Comparison of ENCODE assay signal across 13 cellular contexts in the genomic region with DNA sequence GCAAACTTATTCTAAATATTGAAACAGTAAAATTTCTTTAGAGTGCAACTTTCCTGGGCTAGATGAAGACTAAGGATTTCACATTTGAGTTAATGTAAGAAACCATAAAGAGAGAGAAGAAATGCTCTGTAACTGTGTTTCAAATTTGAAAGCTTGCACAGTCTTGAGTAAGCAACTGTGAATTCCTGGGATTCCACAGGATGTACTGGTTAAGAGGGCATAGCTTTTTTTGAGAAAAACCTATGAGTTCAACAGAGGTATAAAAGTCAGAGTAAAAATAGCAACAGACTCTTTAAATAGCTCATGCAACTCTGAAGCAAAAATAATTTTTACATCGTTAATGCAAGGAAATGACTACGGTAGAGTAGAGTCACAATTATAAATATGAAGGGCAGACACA. TPM values are rescaled to one million over a fixed set of nuclear protein-coding genes. Genes with fewer than 3 reads are reported as not detected.
DNase-seq lines count a peak whose midpoint lies in the region; ATAC-seq and TF ChIP-seq lines count a peak whose summit lies in the region.
"Had no signal": no experiment of that assay in that cellular context is flagged by ENCODE, and none has a peak within 500 bp of the region (broad histone marks: within the 10 kb centered on the region; RNA-seq: fewer than 3 reads in every experiment).

No MANE protein-coding gene starts in this region.

- H3K79me2 ChIP-seq in SK-N-SH (ENCODE audit: insufficient read depth) = no peaks in the 10 kb centered on the region

- TF ChIP-seq CTCF in SK-N-SH (IDR thresholded peaks at IDR 0.05) = no peak
- no peak for TF ChIP-seq CTCF in esophagus muscularis mucosa (IDR thresholded peaks at IDR 0.05)

- H2AFZ ChIP-seq in SK-N-SH (ENCODE audit: low read depth) = peak overlapping the region; percentile 63; the same call in 1 of the 2 replicates

- no peak overlapping the region for H3K4me3 Mint-ChIP-seq in activated naive CD8-positive, alpha-beta T cell treated with anti-CD3 and anti-CD28 coated beads for 36 hours
- H3K4me3 Mint-ChIP-seq in activated naive CD8-positive, alpha-beta T cell treated with anti-CD3 and anti-CD28 coated beads, Interleukin-2, amount 50 U/mL, for 24 hours = no peak overlapping the region
- H3K4me3 Mint-ChIP-seq: B cell, type B pancreatic cell had no signal

- H3K4me1 ChIP-seq in SK-N-SH (ENCODE audit: control insufficient read depth in 1 of 2, insufficient read depth in 2 of 2, low read depth in 1 of 2, low read length in 1 of 2) (peaks cover 0 to 3% of the 10 kb centered on the region in 2 experiments; a peak in 1 of 4 replicates), esophagus muscularis mucosa (peaks cover 0 to 31% (median 6%) of the 10 kb centered on the region in 4 donors)

- H3K36me3 ChIP-seq in SK-N-SH (replicated peaks in 1 of 2; ENCODE audit: control insufficient read depth in 1 of 2, insufficient read depth in 2 of 2, low read length in 1 of 2) = no peaks in the 10 kb centered on the region
- H3K36me3 ChIP-seq in esophagus muscularis mucosa = no peaks in the 10 kb centered on the region

- intact Hi-C loops in esophagus muscularis mucosa (cut with DNase I) = no loop called here

- CTCF ChIA-PET in SK-N-SH (lab: Yijun Ruan, JAX) = no interaction called here
- CTCF ChIA-PET in HEK293T (lab: Yijun Ruan, JAX) = interaction anchor here (0.7 kb wide), 1 partner anchor 343 kb away, joined by 3 read pairs; no protein-coding TSS in a partner anchor

- H3K9me3 Mint-ChIP-seq in activated naive CD8-positive, alpha-beta T cell treated with anti-CD3 and anti-CD28 coated beads for 36 hours = no peaks in the 10 kb centered on the region
- no peaks in the 10 kb centered on the region for H3K9me3 Mint-ChIP-seq in activated naive CD8-positive, alpha-beta T cell treated with anti-CD3 and anti-CD28 coated beads, Interleukin-2, amount 50 U/mL, for 24 hours
- H3K9me3 Mint-ChIP-seq: type B pancreatic cell had no signal

- H3F3A ChIP-seq in SK-N-SH (replicated peaks; ENCODE audit: insufficient read depth) = no peaks in the 10 kb centered on the region

- no peaks in the 10 kb centered on the region for H3K36me3 Mint-ChIP-seq in activated naive CD8-positive, alpha-beta T cell treated with anti-CD3 and anti-CD28 coated beads for 36 hours
- no peaks in the 10 kb centered on the region for H3K36me3 Mint-ChIP-seq in activated naive CD8-positive, alpha-beta T cell treated with anti-CD3 and anti-CD28 coated beads, Interleukin-2, amount 50 U/mL, for 24 hours (ENCODE audit: low read depth)
- H3K36me3 Mint-ChIP-seq: type B pancreatic cell had no signal

- no peaks in the 10 kb centered on the region for H3K9me2 ChIP-seq in SK-N-SH

- H3K4me1 Mint-ChIP-seq in activated naive CD8-positive, alpha-beta T cell treated with anti-CD3 and anti-CD28 coated beads for 36 hours = peaks cover 6% of the 10 kb centered on the region
- H3K4me1 Mint-ChIP-seq in activated naive CD8-positive, alpha-beta T cell treated with anti-CD3 and anti-CD28 coated beads, Interleukin-2, amount 50 U/mL, for 24 hours = peaks cover 6% of the 10 kb centered on the region
- H3K4me1 Mint-ChIP-seq: B cell had no signal

- peaks cover 4% of the 10 kb centered on the region for H3K27me3 Mint-ChIP-seq in activated naive CD8-positive, alpha-beta T cell treated with anti-CD3 and anti-CD28 coated beads for 36 hours
- H3K27me3 Mint-ChIP-seq in activated naive CD8-positive, alpha-beta T cell treated with anti-CD3 and anti-CD28 coated beads, Interleukin-2, amount 50 U/mL, for 24 hours = peaks cover 5% of the 10 kb centered on the region
- H3K27me3 Mint-ChIP-seq: B cell, type B pancreatic cell had no signal

- H3K27me3 ChIP-seq in SK-N-SH (ENCODE audit: insufficient read depth) (no peaks in the 10 kb centered on the region), esophagus muscularis mucosa (no peaks in the 10 kb centered on the region)

- no peak for TF ChIP-seq RAD21 in SK-N-SH (IDR thresholded peaks at IDR 0.05; ENCODE audit: low read length)

- H3K4me2 ChIP-seq in SK-N-SH = 0 out of 2 replicates have a peak overlapping the region, but pooled peaks have one; percentile 3

- no peak for TF ChIP-seq EP300 in SK-N-SH (IDR thresholded peaks at IDR 0.05; ENCODE audit: borderline replicate concordance in 1 of 2, low read depth in 1 of 2, low read length in 1 of 2)
- no peak for TF ChIP-seq EP300 in esophagus muscularis mucosa (IDR thresholded peaks at IDR 0.05)

- H3K27ac Mint-ChIP-seq in activated naive CD8-positive, alpha-beta T cell treated with anti-CD3 and anti-CD28 coated beads for 36 hours = peak overlapping the region; percentile 11
- no peak overlapping the region for H3K27ac Mint-ChIP-seq in activated naive CD8-positive, alpha-beta T cell treated with anti-CD3 and anti-CD28 coated beads, Interleukin-2, amount 50 U/mL, for 24 hours
- H3K27ac Mint-ChIP-seq: B cell, type B pancreatic cell had no signal

- H3K4me3 ChIP-seq in SK-N-SH (ENCODE audit: low read depth in 2 of 2, low read length in 1 of 2) = no peak overlapping the region
- H3K4me3 ChIP-seq in esophagus muscularis mucosa = no peak overlapping the region

- H3K9me3 ChIP-seq in SK-N-SH (no peaks in the 10 kb centered on the region), esophagus muscularis mucosa (no peaks in the 10 kb centered on the region)

- H3K9ac ChIP-seq in SK-N-SH = no peak overlapping the region

- H3K27ac ChIP-seq in SK-N-SH (ENCODE audit: low read depth in 2 of 2, low read length in 1 of 2) = peak overlapping the region in 1 of 2 experiments; percentile 30; a peak in 2 of 4 replicates
- H3K27ac ChIP-seq in esophagus muscularis mucosa (replicated peaks in 1 of 4) = no peak overlapping the region

- ATAC-seq in activated naive CD8-positive, alpha-beta T cell treated with anti-CD3 and anti-CD28 coated beads, Interleukin-2, amount 50 U/mL, for 24 hours = no peak

- no peak for DNase-seq in activated naive CD8-positive, alpha-beta T cell treated with anti-CD3 and anti-CD28 coated beads for 36 hours
- DNase-seq in activated naive CD8-positive, alpha-beta T cell treated with anti-CD3 and anti-CD28 coated beads, Interleukin-2, amount 50 U/mL, for 24 hours = no peak
- no peak for DNase-seq in SK-N-SH
- DNase-seq in fibroblast of peridontal ligament (ENCODE audit: extremely low read depth) = peak; percentile 85
- peak; percentile 8 for DNase-seq in stromal cell of bone marrow (ENCODE audit: low read depth)
- no peak for DNase-seq in esophagus muscularis mucosa (ENCODE audit: extremely low spot score)
- DNase-seq in HEK293T (ENCODE audit: extremely low spot score) = no peak
- DNase-seq in NCI-H1694 (lab: John Stamatoyannopoulos, UW) = no peak
- DNase-seq: anterior cingulate cortex, NCI-H1436, small intestine had no signal

- no peaks in the 10 kb centered on the region for H4K20me1 ChIP-seq in SK-N-SH (ENCODE audit: insufficient read depth)

- WGBS in SK-N-SH (ENCODE audit: low lambda C conversion rate) = 54% methylated on average over 2 of the region's 2 CpGs
- WGBS in esophagus muscularis mucosa = 18% methylated on average over 2 of the region's 2 CpGs

- POLR2A ChIA-PET in SK-N-SH (lab: Yijun Ruan, JAX) = no interaction called here
- POLR2A ChIA-PET in HEK293T (lab: Yijun Ruan, JAX) = no interaction called here

- no peak for TF ChIP-seq POLR2A in esophagus muscularis mucosa (IDR thresholded peaks at IDR 0.05; ENCODE audit: low read depth)

TF ChIP-seq in SK-N-SH, 30 proteins besides CTCF, POLR2A, EP300 and RAD21 (continues in another document):
- TF ChIP-seq, protein P1, sequence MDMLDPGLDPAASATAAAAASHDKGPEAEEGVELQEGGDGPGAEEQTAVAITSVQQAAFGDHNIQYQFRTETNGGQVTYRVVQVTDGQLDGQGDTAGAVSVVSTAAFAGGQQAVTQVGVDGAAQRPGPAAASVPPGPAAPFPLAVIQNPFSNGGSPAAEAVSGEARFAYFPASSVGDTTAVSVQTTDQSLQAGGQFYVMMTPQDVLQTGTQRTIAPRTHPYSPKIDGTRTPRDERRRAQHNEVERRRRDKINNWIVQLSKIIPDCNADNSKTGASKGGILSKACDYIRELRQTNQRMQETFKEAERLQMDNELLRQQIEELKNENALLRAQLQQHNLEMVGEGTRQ (IDR thresholded peaks at IDR 0.05; ENCODE audit: borderline replicate concordance, low read depth, low read length) = no peak
- TF ChIP-seq MEF2A (IDR thresholded peaks at IDR 0.05; ENCODE audit: borderline replicate concordance, low read depth) (peak; percentile 67), NRF1 (IDR thresholded peaks at IDR 0.05; ENCODE audit: low read depth, low read length) (no peak), YY1 (IDR thresholded peaks at IDR 0.05; ENCODE audit: low read depth) (no peak), RXRA (IDR thresholded peaks at IDR 0.05; ENCODE audit: borderline replicate concordance, low read depth) (0 out of 2 replicates have a peak, but pooled peaks have one; percentile 25)

TF ChIP-seq in HEK293T, 16 proteins besides CTCF, POLR2A, EP300 and RAD21 (continues in another document):
- TF ChIP-seq SP1 (IDR thresholded peaks at IDR 0.05) (no peak), LEF1 (IDR thresholded peaks at IDR 0.05; ENCODE audit: borderline replicate concordance) (no peak), FOXM1 (IDR thresholded peaks at IDR 0.05; ENCODE audit: borderline replicate concordance) (no peak), BHLHE40 (IDR thresholded peaks at IDR 0.05; ENCODE audit: borderline replicate concordance) (no peak), FOXA1 (IDR thresholded peaks at IDR 0.05) (no peak), L3MBTL2 (conservative IDR thresholded peaks at IDR 0.05) (no peak), ZNF384 (IDR thresholded peaks at IDR 0.05) (no peak), ARNT (IDR thresholded peaks at IDR 0.05) (no peak), ELF4 (IDR thresholded peaks at IDR 0.05) (no peak), SUZ12 (IDR thresholded peaks at IDR 0.05) (no peak), TARDBP (IDR thresholded peaks at IDR 0.05) (no peak), CTBP1 (IDR thresholded peaks at IDR 0.05; ENCODE audit: borderline replicate concordance) (no peak), HDGF (IDR thresholded peaks at IDR 0.05; ENCODE audit: borderline replicate concordance) (no peak), FOXK2 (IDR thresholded peaks at IDR 0.05) (no peak)
- TF ChIP-seq, protein P2, sequence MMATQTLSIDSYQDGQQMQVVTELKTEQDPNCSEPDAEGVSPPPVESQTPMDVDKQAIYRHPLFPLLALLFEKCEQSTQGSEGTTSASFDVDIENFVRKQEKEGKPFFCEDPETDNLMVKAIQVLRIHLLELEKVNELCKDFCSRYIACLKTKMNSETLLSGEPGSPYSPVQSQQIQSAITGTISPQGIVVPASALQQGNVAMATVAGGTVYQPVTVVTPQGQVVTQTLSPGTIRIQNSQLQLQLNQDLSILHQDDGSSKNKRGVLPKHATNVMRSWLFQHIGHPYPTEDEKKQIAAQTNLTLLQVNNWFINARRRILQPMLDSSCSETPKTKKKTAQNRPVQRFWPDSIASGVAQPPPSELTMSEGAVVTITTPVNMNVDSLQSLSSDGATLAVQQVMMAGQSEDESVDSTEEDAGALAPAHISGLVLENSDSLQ (IDR thresholded peaks at IDR 0.05) = no peak

RNA-seq across cellular contexts. Expression of a gene that starts 25.5 kb away (rescaled TPM):
- 10 to 100 TPM; 64.5 TPM for total RNA-seq in activated naive CD8-positive, alpha-beta T cell treated with anti-CD3 and anti-CD28 coated beads for 36 hours
- 19.4 and 25.9 TPM in 2 replicates for polyA plus RNA-seq in SK-N-SH (2012; rRNA removed)
- 28.5 and 30.2 TPM in 2 replicates for polyA plus RNA-seq in SK-N-SH (2012; cell fraction: cytosol; rRNA removed)
- 10.5 and 21.0 TPM in 2 replicates for polyA plus RNA-seq in SK-N-SH (2012; cell fraction: nucleus; rRNA removed)
- 10 to 100 TPM; 27.5 to 42.4 (median 32.8) TPM for total RNA-seq in esophagus muscularis mucosa

Comparison
In these comparisons a context has a peak if more than half of its experiments do, and no peak if none do; other contexts are left out.
1. DNase-seq: peak in fibroblast of peridontal ligament (single experiment) and stromal cell of bone marrow (single experiment); none in activated naive CD8-positive, alpha-beta T cell treated with anti-CD3 and anti-CD28 coated beads for 36 hours (single experiment), activated naive CD8-positive, alpha-beta T cell treated with anti-CD3 and anti-CD28 coated beads, Interleukin-2, amount 50 U/mL, for 24 hours (single experiment), SK-N-SH (single experiment), esophagus muscularis mucosa (single experiment), HEK293T (single experiment) and NCI-H1694 (single experiment).